8 cellular contexts compared by ENCODE assay signal in the genomic region with DNA sequence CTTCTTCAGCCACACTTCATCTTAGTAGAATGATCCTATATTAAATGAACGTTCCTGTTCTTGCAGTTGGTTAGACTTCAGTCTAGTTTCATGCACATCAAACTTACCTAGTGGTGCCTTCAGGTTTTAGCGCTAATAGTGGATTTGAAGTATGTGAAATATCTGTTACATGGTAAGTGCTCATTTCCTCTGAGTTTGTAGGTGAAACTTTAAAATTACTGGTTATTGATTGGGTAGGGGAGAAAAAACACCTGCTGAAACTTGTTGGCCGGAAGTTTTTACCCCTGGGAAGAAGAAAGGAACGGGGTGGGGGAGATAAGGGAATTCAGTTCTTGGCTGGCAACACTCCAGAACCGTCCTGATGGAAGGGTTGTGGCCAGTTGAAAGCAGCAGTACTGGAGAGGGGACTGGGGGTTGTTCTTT.
DNase-seq lines count a peak whose midpoint lies in the region; ATAC-seq and TF ChIP-seq lines count a peak whose summit lies in the region.

No MANE protein-coding gene starts in this region.

- H2AK5ac ChIP-seq in neuronal stem cell (ENCODE audit: low read depth, low read length), result no peak overlapping the region

- no peak overlapping the region for H4K91ac ChIP-seq in neuronal stem cell (ENCODE audit: low read depth, low read length, poor library complexity)

- H3K4me3 Mint-ChIP-seq in activated CD4-positive, alpha-beta memory T cell treated with anti-CD3 and anti-CD28 coated beads, Interleukin-2, amount 10 ng/mL, durations not matched to agents 7 days and 5 days, result peak overlapping the region; percentile 76
- peak overlapping the region; percentile 4 for H3K4me3 Mint-ChIP-seq in neural crest cell

- H3K27me3 ChIP-seq in neuronal stem cell (ENCODE audit: control insufficient read depth in 3 of 3, insufficient read depth in 3 of 3, low read depth in 1 of 3, low read length in 3 of 3), result no peaks in the 10 kb centered on the region

- H3K27me3 Mint-ChIP-seq in activated CD4-positive, alpha-beta memory T cell treated with anti-CD3 and anti-CD28 coated beads, Interleukin-2, amount 10 ng/mL, durations not matched to agents 7 days and 5 days, result no peaks in the 10 kb centered on the region
- H3K27me3 Mint-ChIP-seq in neural crest cell (ENCODE audit: low read depth), result no peaks in the 10 kb centered on the region

- H2BK12ac ChIP-seq in neuronal stem cell (ENCODE audit: low read length), result no peak overlapping the region

- ATAC-seq in GM18858 (IDR thresholded peaks at IDR 0.05; ENCODE audit: unreplicated experiment) (peak; percentile 30), HG02642 (IDR thresholded peaks at IDR 0.05; ENCODE audit: poor library complexity, unreplicated experiment) (peak; percentile 22)

- H3K4me2 ChIP-seq in neuronal stem cell (ENCODE audit: insufficient read depth, low read length, poor library complexity, severe bottlenecking), result no peak overlapping the region

- no CpG with 5 or more reads among the region's 5 CpGs for WGBS in neuronal stem cell (ENCODE audit: extremely low coverage in 2 of 2, insufficient read length in 2 of 2, insufficient replicate concordance in 1 of 2), 2 donors

- no peak overlapping the region for H3K4ac ChIP-seq in neuronal stem cell (ENCODE audit: low read length)

- H3K9me3 ChIP-seq in neuronal stem cell (replicated peaks in 1 of 2; ENCODE audit: control insufficient read depth in 2 of 2, insufficient read depth in 1 of 2, low read depth in 1 of 2, low read length in 2 of 2), result peaks cover 0 to 10% of the 10 kb centered on the region in 2 donors

- no peak for DNase-seq in activated CD4-positive, alpha-beta memory T cell treated with anti-CD3 and anti-CD28 coated beads, Interleukin-2, amount 10 ng/mL, durations not matched to agents 7 days and 5 days
- DNase-seq in neural crest cell (ENCODE audit: low read depth, low spot score), result no peak
- DNase-seq in neuronal stem cell (ENCODE audit: low spot score), result no peak
- DNase-seq in SK-N-DZ (ENCODE audit: low spot score), result no peak
- DNase-seq in germinal center (ENCODE audit: low spot score), result no peak
- no peak for DNase-seq in NK-92 (lab: John Stamatoyannopoulos, UW; ENCODE audit: unreplicated experiment)

- H4K8ac ChIP-seq in neuronal stem cell (ENCODE audit: low read depth, low read length), result no peak overlapping the region

- no peak overlapping the region for H3K4me3 ChIP-seq in neuronal stem cell (ENCODE audit: low read length in 2 of 2)

- peaks cover 83% of the 10 kb centered on the region for H3K4me1 Mint-ChIP-seq in activated CD4-positive, alpha-beta memory T cell treated with anti-CD3 and anti-CD28 coated beads, Interleukin-2, amount 10 ng/mL, durations not matched to agents 7 days and 5 days
- peaks cover 76% of the 10 kb centered on the region for H3K4me1 Mint-ChIP-seq in neural crest cell

- no peak overlapping the region for H3K14ac ChIP-seq in neuronal stem cell (ENCODE audit: low read length)

- peaks cover 3% of the 10 kb centered on the region for H3K79me1 ChIP-seq in neuronal stem cell (ENCODE audit: low read depth, low read length)

- no peak for TF ChIP-seq CTCF in neural crest cell (conservative IDR thresholded peaks at IDR 0.05)

- no peak overlapping the region for H2BK5ac ChIP-seq in neuronal stem cell (ENCODE audit: low read length)

- H3K36me3 Mint-ChIP-seq in activated CD4-positive, alpha-beta memory T cell treated with anti-CD3 and anti-CD28 coated beads, Interleukin-2, amount 10 ng/mL, durations not matched to agents 7 days and 5 days (ENCODE audit: low read depth), result peaks cover 22% of the 10 kb centered on the region
- H3K36me3 Mint-ChIP-seq in neural crest cell (ENCODE audit: low read depth), result peaks cover 4% of the 10 kb centered on the region

- no peak overlapping the region for H3K23ac ChIP-seq in neuronal stem cell (ENCODE audit: low read depth, low read length, poor library complexity)

- POLR2A ChIA-PET in activated CD4-positive, alpha-beta memory T cell treated with anti-CD3 and anti-CD28 coated beads, Interleukin-2, amount 10 ng/mL, durations not matched to agents 7 days and 5 days (lab: Charles Lee), result interaction anchor here (5.1 to 15.2 kb wide), 2 partner anchors 9 to 12 kb away, joined by 39 to 570 read pairs; no protein-coding TSS in a partner anchor

- peaks cover 0 to 8% of the 10 kb centered on the region in 2 donors for H3K36me3 ChIP-seq in neuronal stem cell (replicated peaks in 1 of 2; ENCODE audit: control insufficient read depth in 2 of 2, insufficient read depth in 2 of 2, low read length in 2 of 2)

- H3K27ac ChIP-seq in neuronal stem cell (replicated peaks; ENCODE audit: low read length), result no peak overlapping the region

- no peak overlapping the region for H3K9ac ChIP-seq in neuronal stem cell (ENCODE audit: low read depth, low read length, poor library complexity)

- peaks cover 5 to 22% of the 10 kb centered on the region in 2 donors for H3K4me1 ChIP-seq in neuronal stem cell (ENCODE audit: control insufficient read depth in 2 of 2, insufficient read depth in 1 of 2, low read depth in 1 of 2, low read length in 2 of 2)

- H2BK15ac ChIP-seq in neuronal stem cell (ENCODE audit: low read length), result no peak overlapping the region

- H3K27ac Mint-ChIP-seq in activated CD4-positive, alpha-beta memory T cell treated with anti-CD3 and anti-CD28 coated beads, Interleukin-2, amount 10 ng/mL, durations not matched to agents 7 days and 5 days, result peak overlapping the region; percentile 95
- peak overlapping the region; percentile 65 for H3K27ac Mint-ChIP-seq in neural crest cell (ENCODE audit: unreplicated experiment)

- no peaks in the 10 kb centered on the region for H3K9me3 Mint-ChIP-seq in activated CD4-positive, alpha-beta memory T cell treated with anti-CD3 and anti-CD28 coated beads, Interleukin-2, amount 10 ng/mL, durations not matched to agents 7 days and 5 days
- no peaks in the 10 kb centered on the region for H3K9me3 Mint-ChIP-seq in neural crest cell

- H3K18ac ChIP-seq in neuronal stem cell (ENCODE audit: low read length), result no peak overlapping the region

- CTCF ChIA-PET in activated CD4-positive, alpha-beta memory T cell treated with anti-CD3 and anti-CD28 coated beads, Interleukin-2, amount 10 ng/mL, durations not matched to agents 7 days and 5 days (lab: Charles Lee), result interaction anchor here (0.8 to 1.5 kb wide), 4 partner anchors 9 to 45 kb away, joined by 3 to 5 read pairs (median 4); no protein-coding TSS in a partner anchor

- no peak overlapping the region for H2BK120ac ChIP-seq in neuronal stem cell (ENCODE audit: low read depth, low read length)

- no peak overlapping the region for H2AFZ ChIP-seq in neuronal stem cell (ENCODE audit: low read length)
